13 cellular contexts compared by ENCODE assay signal in the genomic region with DNA sequence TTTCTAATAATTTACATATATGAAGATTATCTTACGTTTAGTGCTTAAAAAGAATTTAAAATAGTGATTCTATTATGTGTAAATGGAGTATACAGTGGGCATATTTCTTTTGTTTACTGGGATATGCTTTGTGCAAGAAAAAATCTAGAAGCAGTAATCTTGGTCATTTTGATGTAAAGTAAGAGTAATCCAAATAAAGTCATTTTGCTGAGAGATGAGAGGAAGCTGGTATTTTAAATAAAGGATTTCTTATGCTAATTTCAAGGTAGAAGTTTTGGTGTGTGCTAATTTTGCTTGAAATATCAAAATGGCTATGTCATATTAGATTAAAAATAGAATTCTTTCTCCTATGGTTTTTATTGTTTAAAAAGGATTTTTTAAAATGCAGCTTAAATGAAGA.
"Had no signal": no experiment of that assay in that cellular context is flagged by ENCODE, and none has a peak within 500 bp of the region (broad histone marks: within the 10 kb centered on the region; RNA-seq: fewer than 3 reads in every experiment).

No MANE protein-coding gene starts in this region.

- H3K27ac ChIP-seq: cardiac muscle cell, colonic mucosa, lower lobe of right lung, VCaP had no signal

- DNase-seq: activated CD4-positive, alpha-beta memory T cell treated with anti-CD3 and anti-CD28 coated beads for 36 hours; activated gamma-delta T cell; activated T-cell treated with anti-CD3 and anti-CD28 coated beads, Interleukin-2, amount 50 U/mL, for 4 hours; colonic mucosa; effector CD4-positive, alpha-beta T cell; lower lobe of right lung; mucosa of descending colon; ovary; T-helper 1 cell had no signal

- H3K4me3 ChIP-seq: cardiac muscle cell, colonic mucosa, lower lobe of right lung, mucosa of descending colon, smooth muscle cell had no signal

- ATAC-seq: activated T-cell treated with anti-CD3 and anti-CD28 coated beads, Interleukin-2, amount 50 U/mL, for 4 hours; lower lobe of right lung; mucosa of descending colon; natural killer cell treated with Interleukin-12 subunit alpha and Interleukin-12 subunit beta and Interleukin-15 and Interleukin-18, amount 100 ng/mL, for 72 hours had no signal

- H3K27me3 ChIP-seq: cardiac muscle cell, colonic mucosa, ovary had no signal

- H3K4me1 ChIP-seq: colonic mucosa, lower lobe of right lung had no signal

- H3K4me2 ChIP-seq: smooth muscle cell had no signal

- H3K9me3 ChIP-seq: colonic mucosa, lower lobe of right lung, mucosa of descending colon, ovary had no signal

- H3K36me3 ChIP-seq: cardiac muscle cell, colonic mucosa, lower lobe of right lung, ovary had no signal
